In the genomic region with DNA sequence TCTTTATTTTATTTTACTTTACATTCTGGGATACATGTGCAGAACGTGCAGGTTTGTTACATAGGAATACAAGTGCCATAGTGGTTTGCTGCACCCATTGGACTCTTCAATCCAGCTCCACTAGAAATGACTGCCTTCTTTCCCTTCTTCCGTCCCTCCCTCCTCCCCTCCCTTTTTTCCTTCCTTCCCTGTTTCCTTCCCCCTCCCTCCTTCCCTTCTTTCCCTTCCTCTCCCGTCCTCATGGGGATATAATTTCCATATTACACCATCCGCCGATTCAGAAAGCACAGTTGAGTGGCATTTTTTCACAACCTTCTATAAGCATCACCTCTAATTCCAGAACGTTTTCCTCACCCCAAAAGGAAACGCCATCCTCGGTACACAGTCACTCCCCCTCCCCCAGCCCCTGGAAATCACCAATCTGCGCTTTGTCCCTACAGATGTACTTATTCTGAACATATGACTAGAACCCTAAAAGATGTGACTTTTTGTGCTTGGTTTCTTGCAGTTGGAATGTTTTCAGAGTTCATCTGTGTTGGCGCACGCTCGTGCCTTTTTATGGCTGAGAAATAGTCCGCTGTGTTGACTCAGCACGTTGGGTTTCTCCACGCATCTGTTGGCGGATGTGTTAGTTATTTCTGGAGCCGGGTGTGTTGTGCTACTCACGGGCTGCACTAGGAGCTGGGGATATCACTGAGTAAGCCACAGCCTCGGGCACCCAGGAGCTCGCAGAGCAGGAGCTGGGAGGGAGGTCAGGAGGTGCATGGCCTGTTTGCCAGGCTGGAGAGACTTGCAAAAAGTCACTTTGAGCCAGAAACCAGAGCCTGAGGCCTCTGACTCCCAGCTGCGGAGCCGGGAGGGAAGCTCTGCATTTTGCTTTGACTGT, we compare ENCODE assay signal across 8 cellular contexts.
A peak's percentile ranks its signal among the peaks of the same experiment; 100 is the strongest.
DNase-seq lines count a peak whose midpoint lies in the region; ATAC-seq and TF ChIP-seq lines count a peak whose summit lies in the region.

No MANE protein-coding gene starts in this region.

- DNase-seq in HPDE6-E6E7 (ENCODE audit: extremely low spot score) (peak; percentile 97), fibroblast of gingiva (ENCODE audit: low read depth) (peak; percentile 99), neuronal stem cell (ENCODE audit: low spot score) (no peak), DMS 273 treated with DMSO at 0.1 percent for 48 hours (lab: John Stamatoyannopoulos, UW) (no peak), iPS-NIHi11 (ENCODE audit: low spot score) (no peak)

- no peak for ATAC-seq in GM18861 (IDR thresholded peaks at IDR 0.05; ENCODE audit: unreplicated experiment)
- ATAC-seq in HG03097 (IDR thresholded peaks at IDR 0.05; ENCODE audit: low FRiP score, unreplicated experiment): no peak

- peaks cover 38% of the 10 kb centered on the region for H3K79me1 ChIP-seq in neuronal stem cell (ENCODE audit: low read depth, low read length)

- no CpG with 5 or more reads among the region's 22 CpGs for WGBS in neuronal stem cell (ENCODE audit: extremely low coverage in 2 of 2, insufficient read length in 2 of 2, insufficient replicate concordance in 1 of 2), 2 donors

- H3K4me2 ChIP-seq in neuronal stem cell (ENCODE audit: insufficient read depth, low read length, poor library complexity, severe bottlenecking): no peak overlapping the region

- H3K9me3 ChIP-seq in neuronal stem cell (replicated peaks in 1 of 2; ENCODE audit: control insufficient read depth in 2 of 2, insufficient read depth in 1 of 2, low read depth in 1 of 2, low read length in 2 of 2): no peaks in the 10 kb centered on the region

- peak overlapping the region; percentile 3 for H3K23ac ChIP-seq in neuronal stem cell (ENCODE audit: low read depth, low read length, poor library complexity)

- H4K8ac ChIP-seq in neuronal stem cell (ENCODE audit: low read depth, low read length): no peak overlapping the region

- H3K4me1 ChIP-seq in neuronal stem cell (ENCODE audit: control insufficient read depth in 2 of 2, insufficient read depth in 1 of 2, low read depth in 1 of 2, low read length in 2 of 2): peaks cover 40 to 53% of the 10 kb centered on the region in 2 donors

- no peaks in the 10 kb centered on the region for H3K27me3 ChIP-seq in neuronal stem cell (ENCODE audit: control insufficient read depth in 3 of 3, insufficient read depth in 3 of 3, low read depth in 1 of 3, low read length in 3 of 3)

- peaks cover 8 to 56% of the 10 kb centered on the region in 2 donors for H3K36me3 ChIP-seq in neuronal stem cell (replicated peaks in 1 of 2; ENCODE audit: control insufficient read depth in 2 of 2, insufficient read depth in 2 of 2, low read length in 2 of 2)

- H3K4ac ChIP-seq in neuronal stem cell (ENCODE audit: low read length): no peak overlapping the region

- no peak overlapping the region for H2BK12ac ChIP-seq in neuronal stem cell (ENCODE audit: low read length)

- H3K18ac ChIP-seq in neuronal stem cell (ENCODE audit: low read length): peak overlapping the region; percentile 17

- H2BK15ac ChIP-seq in neuronal stem cell (ENCODE audit: low read length): no peak overlapping the region

- H4K91ac ChIP-seq in neuronal stem cell (ENCODE audit: low read depth, low read length, poor library complexity): no peak overlapping the region

- H2BK120ac ChIP-seq in neuronal stem cell (ENCODE audit: low read depth, low read length): no peak overlapping the region

- H3K14ac ChIP-seq in neuronal stem cell (ENCODE audit: low read length): no peak overlapping the region

- H2BK5ac ChIP-seq in neuronal stem cell (ENCODE audit: low read length): no peak overlapping the region

- 0 out of 2 replicates have a peak overlapping the region, but pooled peaks have one; percentile 9 for H3K4me3 ChIP-seq in WI38 (ENCODE audit: low read depth, low read length)
- no peak overlapping the region for H3K4me3 ChIP-seq in neuronal stem cell (ENCODE audit: low read length in 2 of 2)

- no peak overlapping the region for H2AK5ac ChIP-seq in neuronal stem cell (ENCODE audit: low read depth, low read length)

- H2AFZ ChIP-seq in neuronal stem cell (ENCODE audit: low read length): no peak overlapping the region

- no peak for TF ChIP-seq CTCF in WI38 (IDR thresholded peaks at IDR 0.05; ENCODE audit: low read depth, low read length)

- no peak overlapping the region for H3K9ac ChIP-seq in neuronal stem cell (ENCODE audit: low read depth, low read length, poor library complexity)

- H3K27ac ChIP-seq in neuronal stem cell (replicated peaks; ENCODE audit: low read length): peak overlapping the region; percentile 27

Comparison
In these comparisons a context has a peak if more than half of its experiments do, and no peak if none do; other contexts are left out.
1. DNase-seq: peak in HPDE6-E6E7 (single experiment) and fibroblast of gingiva (single experiment); none in neuronal stem cell (single experiment), DMS 273 treated with DMSO at 0.1 percent for 48 hours (single experiment) and iPS-NIHi11 (single experiment).